In genomic region chr10:97731346-97732051, GRCh38 we compare ENCODE assay signal across 8 cellular contexts. TPM values are rescaled to one million over a fixed set of nuclear protein-coding genes. Genes with fewer than 3 reads are reported as not detected.
DNase-seq lines count a peak whose midpoint lies in the region; ATAC-seq, FAIRE-seq and TF ChIP-seq lines count a peak whose summit lies in the region.
"Had no signal": no experiment of that assay in that cellular context is flagged by ENCODE, and none has a peak within 500 bp of the region (broad histone marks: within the 10 kb centered on the region; RNA-seq: fewer than 3 reads in every experiment).

No MANE protein-coding gene starts in this region.

- no peaks in the 10 kb centered on the region for H3K36me3 ChIP-seq in brain microvascular endothelial cell (replicated peaks)

- DNase-seq in NCI-H128 (lab: John Stamatoyannopoulos, UW; ENCODE audit: unreplicated experiment) (peak; percentile 68), T-helper 17 cell (peak; percentile 28 to 49 (median 30)), brain microvascular endothelial cell (peak; percentile 67)
- DNase-seq in stimulated activated CD4-positive, alpha-beta T cell treated with anti-CD3 and anti-CD28 coated beads, Interleukin-1b, Interleukin-23, amount 100 ng/mL, for 1 hour (ENCODE audit: low read depth in 2 of 2): peak; percentile 22 to 24

- no peak overlapping the region for H3K4me3 Mint-ChIP-seq in T-helper 17 cell
- H3K4me3 Mint-ChIP-seq: dendritic cell treated with granulocyte-macrophage colony-stimulating factor and Interleukin-4, amounts not matched to agents 40 ng/mL and 50 ng/mL, for 4 days had no signal

- H3K27me3 Mint-ChIP-seq in T-helper 17 cell: no peaks in the 10 kb centered on the region
- H3K27me3 Mint-ChIP-seq: dendritic cell treated with granulocyte-macrophage colony-stimulating factor and Interleukin-4, amounts not matched to agents 40 ng/mL and 50 ng/mL, for 4 days had no signal

- no peak overlapping the region for H3K27ac Mint-ChIP-seq in T-helper 17 cell
- H3K27ac Mint-ChIP-seq: dendritic cell treated with granulocyte-macrophage colony-stimulating factor and Interleukin-4, amounts not matched to agents 40 ng/mL and 50 ng/mL, for 4 days had no signal

- H3K9me3 ChIP-seq in T-helper 17 cell (ENCODE audit: control insufficient read depth, low read length, poor library complexity, severe bottlenecking): no peaks in the 10 kb centered on the region

- H3K4me1 Mint-ChIP-seq in T-helper 17 cell: peaks cover 9% of the 10 kb centered on the region

- no peaks in the 10 kb centered on the region for H3K27me3 ChIP-seq in brain microvascular endothelial cell (replicated peaks)

- peaks cover 2% of the 10 kb centered on the region for H3K36me3 Mint-ChIP-seq in T-helper 17 cell (ENCODE audit: low read depth)

- in situ Hi-C loops in brain microvascular endothelial cell (cut with HindIII; ENCODE audit: low pct_ligation_motif_present, low sequenced_read_pairs): no loop called here

- ATAC-seq in T-helper 17 cell (peak; percentile 77), GM18907 (IDR thresholded peaks at IDR 0.05; ENCODE audit: unreplicated experiment) (no peak)

- peak; percentile 82 for FAIRE-seq in islet of Langerhans (lab: Jason Lieb, UNC)

- H3K4me3 ChIP-seq in brain microvascular endothelial cell (ENCODE audit: low read depth, low read length): no peak overlapping the region

- no peak overlapping the region for H3K27ac ChIP-seq in brain microvascular endothelial cell

- TF ChIP-seq CTCF in GM12873 (IDR thresholded peaks at IDR 0.05; ENCODE audit: insufficient read depth, low read depth, low read length, missing control alignments) (peak; percentile 90), brain microvascular endothelial cell (IDR thresholded peaks at IDR 0.05; ENCODE audit: low read depth, low read length, missing control alignments) (peak; percentile 88)

RNA-seq across cellular contexts. Expression of gene ZFYVE27, which starts 5.4 kb away (rescaled TPM):
- total RNA-seq in T-helper 17 cell: 10 to 100 TPM; 60.0 to 69.2 TPM

RNA-seq across cellular contexts. Expression of gene MARVELD1, which starts 18.0 kb away (rescaled TPM):
- total RNA-seq in T-helper 17 cell: 1 to 10 TPM; 1.2 to 2.7 TPM

RNA-seq across cellular contexts. Expression of gene SFRP5, which starts 40.3 kb away (rescaled TPM):
- total RNA-seq in T-helper 17 cell: not detected

RNA-seq across cellular contexts. Expression of gene AVPI1, which starts 44.5 kb away (rescaled TPM):
- total RNA-seq in T-helper 17 cell: 1 to 10 TPM; 5.6 to 8.6 TPM
